1 cellular context compared by ENCODE assay signal in genomic region chr16:29760567-29761279, GRCh38.
TF ChIP-seq lines count a peak whose summit lies in the region.

No MANE protein-coding gene starts in this region.

TF ChIP-seq in HepG2, 621 proteins besides CTCF, POLR2A, EP300 and RAD21 (continued from another document):
- peak; percentile 78; the same call in 1 of the 2 replicates for TF ChIP-seq MTA1 (CRISPR knock-in tag; IDR thresholded peaks at IDR 0.05; ENCODE audit: borderline replicate concordance)
- no peak for TF ChIP-seq ZNF235 (CRISPR knock-in tag; IDR thresholded peaks at IDR 0.05; ENCODE audit: borderline replicate concordance)
- peak; percentile 57; the same call in 1 of the 2 replicates for TF ChIP-seq ZNF350 (CRISPR knock-in tag; IDR thresholded peaks at IDR 0.05; ENCODE audit: borderline replicate concordance, low read depth)
- TF ChIP-seq, protein P1, sequence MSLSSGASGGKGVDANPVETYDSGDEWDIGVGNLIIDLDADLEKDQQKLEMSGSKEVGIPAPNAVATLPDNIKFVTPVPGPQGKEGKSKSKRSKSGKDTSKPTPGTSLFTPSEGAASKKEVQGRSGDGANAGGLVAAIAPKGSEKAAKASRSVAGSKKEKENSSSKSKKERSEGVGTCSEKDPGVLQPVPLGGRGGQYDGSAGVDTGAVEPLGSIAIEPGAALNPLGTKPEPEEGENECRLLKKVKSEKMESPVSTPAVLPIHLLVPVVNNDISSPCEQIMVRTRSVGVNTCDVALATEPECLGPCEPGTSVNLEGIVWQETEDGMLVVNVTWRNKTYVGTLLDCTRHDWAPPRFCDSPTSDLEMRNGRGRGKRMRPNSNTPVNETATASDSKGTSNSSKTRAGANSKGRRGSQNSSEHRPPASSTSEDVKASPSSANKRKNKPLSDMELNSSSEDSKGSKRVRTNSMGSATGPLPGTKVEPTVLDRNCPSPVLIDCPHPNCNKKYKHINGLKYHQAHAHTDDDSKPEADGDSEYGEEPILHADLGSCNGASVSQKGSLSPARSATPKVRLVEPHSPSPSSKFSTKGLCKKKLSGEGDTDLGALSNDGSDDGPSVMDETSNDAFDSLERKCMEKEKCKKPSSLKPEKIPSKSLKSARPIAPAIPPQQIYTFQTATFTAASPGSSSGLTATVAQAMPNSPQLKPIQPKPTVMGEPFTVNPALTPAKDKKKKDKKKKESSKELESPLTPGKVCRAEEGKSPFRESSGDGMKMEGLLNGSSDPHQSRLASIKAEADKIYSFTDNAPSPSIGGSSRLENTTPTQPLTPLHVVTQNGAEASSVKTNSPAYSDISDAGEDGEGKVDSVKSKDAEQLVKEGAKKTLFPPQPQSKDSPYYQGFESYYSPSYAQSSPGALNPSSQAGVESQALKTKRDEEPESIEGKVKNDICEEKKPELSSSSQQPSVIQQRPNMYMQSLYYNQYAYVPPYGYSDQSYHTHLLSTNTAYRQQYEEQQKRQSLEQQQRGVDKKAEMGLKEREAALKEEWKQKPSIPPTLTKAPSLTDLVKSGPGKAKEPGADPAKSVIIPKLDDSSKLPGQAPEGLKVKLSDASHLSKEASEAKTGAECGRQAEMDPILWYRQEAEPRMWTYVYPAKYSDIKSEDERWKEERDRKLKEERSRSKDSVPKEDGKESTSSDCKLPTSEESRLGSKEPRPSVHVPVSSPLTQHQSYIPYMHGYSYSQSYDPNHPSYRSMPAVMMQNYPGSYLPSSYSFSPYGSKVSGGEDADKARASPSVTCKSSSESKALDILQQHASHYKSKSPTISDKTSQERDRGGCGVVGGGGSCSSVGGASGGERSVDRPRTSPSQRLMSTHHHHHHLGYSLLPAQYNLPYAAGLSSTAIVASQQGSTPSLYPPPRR (CRISPR knock-in tag; IDR thresholded peaks at IDR 0.05; ENCODE audit: borderline replicate concordance): peak; percentile 19; the same call in 1 of the 2 replicates
- no peak for TF ChIP-seq ZFP36L2 (CRISPR knock-in tag; IDR thresholded peaks at IDR 0.05)
- TF ChIP-seq ZNF44 (CRISPR knock-in tag; IDR thresholded peaks at IDR 0.05): no peak
- TF ChIP-seq NFYC (CRISPR knock-in tag; IDR thresholded peaks at IDR 0.05): no peak
- TF ChIP-seq LCORL (IDR thresholded peaks at IDR 0.05): no peak
- TF ChIP-seq LCORL (CRISPR knock-in tag; IDR thresholded peaks at IDR 0.05): no peak
- no peak for TF ChIP-seq ZNF331 (CRISPR knock-in tag; IDR thresholded peaks at IDR 0.05)
